Comparison of ENCODE assay signal across 8 cellular contexts in the genomic region with DNA sequence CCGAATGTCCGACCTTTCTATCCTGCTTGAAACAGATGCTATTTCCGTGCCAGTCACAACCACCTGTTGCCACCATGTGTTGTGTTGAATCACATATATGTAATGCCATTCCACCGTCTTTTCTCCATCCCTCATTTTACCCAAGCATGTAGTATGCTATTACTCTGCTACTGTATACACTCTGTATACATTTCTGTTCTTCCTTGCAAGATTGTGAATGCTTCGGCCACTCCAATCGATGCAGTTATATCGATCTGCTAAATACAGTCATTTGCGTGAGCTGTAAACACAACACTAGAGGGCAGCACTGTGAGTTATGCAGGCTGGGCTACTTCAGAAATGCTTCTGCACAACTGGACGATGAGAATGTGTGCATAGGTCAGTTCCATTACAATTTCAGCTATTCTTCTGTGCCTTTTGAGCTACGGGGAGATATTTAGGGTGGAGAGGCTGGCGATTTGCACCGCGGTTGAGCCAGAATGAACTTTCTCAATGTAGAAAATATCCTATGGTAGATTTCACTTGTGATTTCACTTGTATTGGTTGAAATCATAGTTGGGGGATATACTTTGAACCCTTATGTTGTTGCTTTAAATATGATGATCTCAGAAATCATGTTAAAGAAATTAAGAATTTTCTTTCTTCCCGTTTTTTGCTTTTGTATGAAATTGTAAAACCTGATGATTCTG.
A peak's percentile ranks its signal among the peaks of the same experiment; 100 is the strongest.
DNase-seq lines count a peak whose midpoint lies in the region; ATAC-seq, FAIRE-seq and TF ChIP-seq lines count a peak whose summit lies in the region.

No MANE protein-coding gene starts in this region.

- H3K4me1 Mint-ChIP-seq in Caco-2 (ENCODE audit: low read depth, unreplicated experiment): peaks cover 6% of the 10 kb centered on the region

- H3K27me3 ChIP-seq in Caco-2 (replicated peaks; ENCODE audit: control insufficient read depth, insufficient read depth, low read length) (no peaks in the 10 kb centered on the region), adrenal gland (no peaks in the 10 kb centered on the region), suprapubic skin (no peaks in the 10 kb centered on the region)

- CTCF ChIA-PET in Caco-2 (lab: Charles Lee): interaction anchor here (0.6 to 1.1 kb wide), 4 partner anchors 98 to 341 kb away, joined by 3 to 5 read pairs (median 4); no protein-coding TSS in a partner anchor

- 50 to 55% (median 51%) methylated on average over 14 of the region's 14 CpGs for WGBS in adrenal gland, 4 donors
- WGBS in suprapubic skin: 80% methylated on average over 14 of the region's 14 CpGs

- no peak overlapping the region for H3K4me3 Mint-ChIP-seq in Caco-2 (ENCODE audit: unreplicated experiment)

- no peaks in the 10 kb centered on the region for H3K4me1 ChIP-seq in Caco-2
- H3K4me1 ChIP-seq in adrenal gland (replicated peaks in 1 of 2): no peaks in the 10 kb centered on the region
- H3K4me1 ChIP-seq in suprapubic skin: no peaks in the 10 kb centered on the region

- no peaks in the 10 kb centered on the region for H3K36me3 ChIP-seq in Caco-2 (ENCODE audit: control insufficient read depth, insufficient read depth, low read length)
- no peaks in the 10 kb centered on the region for H3K36me3 ChIP-seq in adrenal gland (replicated peaks in 1 of 2)
- H3K36me3 ChIP-seq in suprapubic skin: no peaks in the 10 kb centered on the region

- intact Hi-C loops in Caco-2 (cut with micrococcal nuclease; ENCODE audit: unreplicated experiment): loop anchor here (1.0 kb wide), 2 partner anchors 99 to 320 kb away; no protein-coding TSS in a partner anchor
- intact Hi-C loops in adrenal gland (cut with DNase I): no loop called here

- H3K27ac ChIP-seq in adrenal gland (no peak overlapping the region), suprapubic skin (no peak overlapping the region)

- ATAC-seq in HG02852 (IDR thresholded peaks at IDR 0.05; ENCODE audit: unreplicated experiment): peak; percentile 83

- H3K9me3 Mint-ChIP-seq in Caco-2 (ENCODE audit: unreplicated experiment): no peaks in the 10 kb centered on the region

- no peaks in the 10 kb centered on the region for H3K9me3 ChIP-seq in Caco-2
- no peaks in the 10 kb centered on the region for H3K9me3 ChIP-seq in adrenal gland (replicated peaks in 1 of 3)
- H3K9me3 ChIP-seq in suprapubic skin: no peaks in the 10 kb centered on the region

- peaks cover 2% of the 10 kb centered on the region for H3K27me3 Mint-ChIP-seq in Caco-2 (ENCODE audit: insufficient read depth, unreplicated experiment)

- BruUV-seq in Caco-2 (replicated peaks; lab: Mats Ljungman, UMichigan): no TSS peak

- no peaks in the 10 kb centered on the region for H3K36me3 Mint-ChIP-seq in Caco-2 (ENCODE audit: insufficient read depth, unreplicated experiment)

- no peak overlapping the region for H3K4me3 ChIP-seq in Caco-2 (ENCODE audit: low read depth, low read length)
- H3K4me3 ChIP-seq in adrenal gland: no peak overlapping the region
- no peak overlapping the region for H3K4me3 ChIP-seq in suprapubic skin

- TF ChIP-seq POLR2A in adrenal gland (IDR thresholded peaks at IDR 0.05) (no peak), suprapubic skin (IDR thresholded peaks at IDR 0.05) (no peak)

- TF ChIP-seq EP300 in suprapubic skin (IDR thresholded peaks at IDR 0.05): no peak

- POLR2A ChIA-PET in Caco-2 (lab: Charles Lee): no interaction called here

- DNase-seq in Caco-2 (peak; percentile 33 to 44), GM18507 (ENCODE audit: extremely low spot score, insufficient read length, low read depth) (no peak), NCI-H2227 treated with DMSO at 0.1 percent for 48 hours (lab: John Stamatoyannopoulos, UW) (peak; percentile 36), adrenal gland (peak; percentile 22 to 54 (median 35)), superior temporal gyrus (ENCODE audit: extremely low spot score) (peak; percentile 64), suprapubic skin (ENCODE audit: low spot score in 2 of 2) (no peak)

- peak; percentile 68 for FAIRE-seq in GM18507 (lab: Jason Lieb, UNC)
- FAIRE-seq in islet of Langerhans (lab: Jason Lieb, UNC): peak; percentile 60

- TF ChIP-seq CTCF in Caco-2 (IDR thresholded peaks at IDR 0.05; ENCODE audit: insufficient read depth in 1 of 2, low read depth in 1 of 2, low read length in 1 of 2, severe bottlenecking in 1 of 2, unreplicated experiment in 1 of 2): peak; percentile 63 to 72
- TF ChIP-seq CTCF in adrenal gland (IDR thresholded peaks at IDR 0.05): peak; percentile 23 to 65 (median 57)
- TF ChIP-seq CTCF in suprapubic skin (IDR thresholded peaks at IDR 0.05): peak in 1 of 2 donors; percentile 41

- no peak overlapping the region for H3K27ac Mint-ChIP-seq in Caco-2 (ENCODE audit: unreplicated experiment)

Comparison
In these comparisons a context has a peak if more than half of its experiments do, and no peak if none do; other contexts are left out.
1. DNase-seq: peak in Caco-2 (2 of 2), NCI-H2227 treated with DMSO at 0.1 percent for 48 hours (single experiment), adrenal gland (7 of 7) and superior temporal gyrus (single experiment); none in GM18507 (single experiment) and suprapubic skin (0 of 2).